16 cellular contexts compared by ENCODE assay signal in the genomic region with DNA sequence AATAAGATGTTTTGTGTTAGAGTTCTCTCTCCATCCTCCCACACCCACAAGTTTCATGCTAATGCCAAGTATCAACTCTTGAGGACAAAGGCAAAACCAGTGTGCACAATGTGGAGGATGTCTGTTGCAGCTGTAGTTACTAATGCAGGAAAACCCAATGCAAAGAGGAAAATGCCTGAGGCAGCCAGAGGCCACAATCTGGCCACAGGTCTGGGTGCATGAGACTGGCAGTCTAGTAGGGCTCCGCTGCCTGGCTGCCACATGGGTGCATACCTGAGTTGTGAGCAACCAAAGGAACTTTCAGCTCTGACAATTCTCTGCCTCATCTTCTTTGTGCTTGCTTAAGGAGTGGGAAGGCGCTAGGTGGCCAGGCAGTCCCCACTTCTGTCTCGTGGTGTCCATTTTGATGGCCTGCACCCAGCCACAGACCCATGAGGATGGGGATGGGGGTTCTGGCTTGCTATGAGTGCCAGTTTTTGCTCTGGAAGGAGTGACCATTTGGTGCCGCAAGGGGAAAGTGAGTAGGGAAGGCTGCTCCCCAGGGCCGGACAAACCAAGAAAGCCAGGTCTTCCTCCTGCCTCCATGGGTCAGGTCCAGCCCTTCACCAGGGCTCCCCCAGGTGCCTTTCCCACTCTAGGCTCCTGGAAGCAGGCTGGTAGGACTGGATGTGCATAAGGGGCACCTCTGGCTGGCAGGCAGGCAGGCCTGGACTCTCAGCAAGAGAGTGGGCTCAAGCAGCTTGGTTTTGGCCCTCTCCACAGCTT. TPM values are rescaled to one million over a fixed set of nuclear protein-coding genes. Genes with fewer than 3 reads are reported as not detected.
DNase-seq lines count a peak whose midpoint lies in the region; ATAC-seq and TF ChIP-seq lines count a peak whose summit lies in the region.
"Had no signal": no experiment of that assay in that cellular context is flagged by ENCODE, and none has a peak within 500 bp of the region (broad histone marks: within the 10 kb centered on the region; RNA-seq: fewer than 3 reads in every experiment).

No MANE protein-coding gene starts in this region.

- POLR2A ChIA-PET in AG04449 (lab: Yijun Ruan, JAX), result no interaction called here
- POLR2A ChIA-PET in MCF 10A (lab: Yijun Ruan, JAX), result interaction anchor here (0.8 kb wide), 1 partner anchor 83 kb away, joined by 3 read pairs; a partner anchor contains a TSS

- peak overlapping the region; percentile 70 for H3K27ac Mint-ChIP-seq in MCF 10A (ENCODE audit: low read depth, unreplicated experiment)
- H3K27ac Mint-ChIP-seq: activated naive CD8-positive, alpha-beta T cell had no signal

- DNase-seq in AG04449 (ENCODE audit: low read depth, low spot score), result peak; percentile 42
- DNase-seq in HPDE6-E6E7 (ENCODE audit: extremely low spot score), result peak; percentile 90
- DNase-seq in MCF 10A (ENCODE audit: unreplicated experiment), result peak; percentile 54
- DNase-seq in kidney tubule cell (ENCODE audit: low spot score), result peak; percentile 91
- DNase-seq in HuH-7.5 (ENCODE audit: low spot score), result no peak
- DNase-seq in NCI-H1694 treated with DMSO at 0.1 percent for 48 hours (lab: John Stamatoyannopoulos, UW), result no peak
- DNase-seq in NCI-H2029 (lab: John Stamatoyannopoulos, UW), result no peak
- DNase-seq: effector memory CD4-positive, alpha-beta T cell; KBM-7; NCI-H2107; T-helper 9 cell had no signal

- TF ChIP-seq CTCF in AG04449 (IDR thresholded peaks at IDR 0.05; ENCODE audit: insufficient read depth, low read length, missing control alignments) (no peak), MCF 10A (IDR thresholded peaks at IDR 0.05; ENCODE audit: unreplicated experiment) (no peak)

- intact Hi-C loops in MCF 10A (cut with micrococcal nuclease), result no loop called here

- CTCF ChIA-PET in AG04449 (lab: Yijun Ruan, JAX), result interaction anchor here (1.2 kb wide), 1 partner anchor 93 kb away, joined by 4 read pairs; no protein-coding TSS in a partner anchor
- CTCF ChIA-PET in MCF 10A (lab: Yijun Ruan, JAX), result interaction anchor here (0.6 to 1.5 kb wide), 2 partner anchors 83 to 729 kb away, joined by 3 to 7 read pairs; a partner anchor contains a TSS

- no peaks in the 10 kb centered on the region for H3K27me3 Mint-ChIP-seq in MCF 10A (ENCODE audit: insufficient read depth, unreplicated experiment)
- H3K27me3 Mint-ChIP-seq: activated naive CD8-positive, alpha-beta T cell had no signal

- H3K36me3 Mint-ChIP-seq in MCF 10A (ENCODE audit: insufficient read depth, unreplicated experiment), result peaks cover 14% of the 10 kb centered on the region

- no peak overlapping the region for H3K4me3 Mint-ChIP-seq in MCF 10A (ENCODE audit: unreplicated experiment)
- H3K4me3 Mint-ChIP-seq: activated naive CD8-positive, alpha-beta T cell had no signal

- H3K4me3 ChIP-seq in AG04449 (ENCODE audit: low read depth, low read length), result no peak overlapping the region
- H3K4me3 ChIP-seq: tibial nerve had no signal

- BruUV-seq in MCF 10A (replicated peaks; lab: Mats Ljungman, UMichigan), result no TSS peak

- peaks cover 32% of the 10 kb centered on the region for H3K4me1 Mint-ChIP-seq in MCF 10A (ENCODE audit: insufficient read depth, unreplicated experiment)

- no peak for ATAC-seq in GM21786 (IDR thresholded peaks at IDR 0.05; ENCODE audit: unreplicated experiment)
- ATAC-seq: sciatic nerve had no signal

- no peaks in the 10 kb centered on the region for H3K9me3 Mint-ChIP-seq in MCF 10A (ENCODE audit: unreplicated experiment)

RNA-seq across cellular contexts. Expression of a gene that starts 4.2 kb away (rescaled TPM):
- 14.8 and 19.0 TPM in 2 replicates for total RNA-seq in MCF 10A (2022)

RNA-seq across cellular contexts. Expression of a gene that starts 56.7 kb away (rescaled TPM):
- 0.54 and 0.65 TPM in 2 replicates for total RNA-seq in MCF 10A (2022)
- total RNA-seq: G401 had no signal

RNA-seq across cellular contexts. Expression of a gene that starts 56.8 kb away (rescaled TPM):
- total RNA-seq in MCF 10A (2022), result 12.8 and 14.5 TPM in 2 replicates

Comparison
In these comparisons a context has a peak if more than half of its experiments do, and no peak if none do; other contexts are left out.
1. DNase-seq: peak in AG04449 (single experiment), HPDE6-E6E7 (single experiment), MCF 10A (single experiment) and kidney tubule cell (single experiment); none in HuH-7.5 (single experiment), NCI-H1694 treated with DMSO at 0.1 percent for 48 hours (single experiment) and NCI-H2029 (single experiment).